ENCODE assay signal across 8 cellular contexts in genomic region chr6:128725271-128726233, GRCh38.
DNase-seq lines count a peak whose midpoint lies in the region; ATAC-seq and TF ChIP-seq lines count a peak whose summit lies in the region.

No MANE protein-coding gene starts in this region.

- no peak for TF ChIP-seq POLR2A in suprapubic skin (IDR thresholded peaks at IDR 0.05)

- CTCF ChIA-PET in AG04450 (lab: Charles Lee) = interaction anchor here (0.5 to 2.1 kb wide), 27 partner anchors 9 to 990 kb away, joined by 3 to 10 read pairs (median 4); partner anchors contain the start of gene PTPRK
- CTCF ChIA-PET in GM10248 (lab: Yijun Ruan, JAX) = interaction anchor here (0.6 to 2.9 kb wide), 17 partner anchors 9 to 648 kb away, joined by 3 to 13 read pairs (median 4); no protein-coding TSS in a partner anchor

- TF ChIP-seq EP300 in suprapubic skin (IDR thresholded peaks at IDR 0.05) = no peak

- H3K36me3 Mint-ChIP-seq in stimulated activated naive B cell treated with anti-CD40 and anti-IgM and Interleukin-4, amounts not matched to agents 10 μg/mL and 1 μg/mL and 100 μg/mL, for 72 hours = no peaks in the 10 kb centered on the region

- H3K4me3 Mint-ChIP-seq in stimulated activated naive B cell treated with anti-CD40 and anti-IgM and Interleukin-4, amounts not matched to agents 10 μg/mL and 1 μg/mL and 100 μg/mL, for 72 hours = no peak overlapping the region

- TF ChIP-seq CTCF in AG04450 (IDR thresholded peaks at IDR 0.05; ENCODE audit: low read depth, low read length) (peak; percentile 61), GM10248 (IDR thresholded peaks at IDR 0.05; ENCODE audit: control extremely low read depth, extremely low read depth, low read depth, missing control alignments) (peak; percentile 62), suprapubic skin (IDR thresholded peaks at IDR 0.05) (peak; percentile 27 to 49)

- H3K27me3 ChIP-seq in AG04450 (ENCODE audit: control insufficient read depth, insufficient read depth, low read length) (no peaks in the 10 kb centered on the region), adipocyte (replicated peaks; ENCODE audit: control insufficient read depth, insufficient read depth, low read length) (no peaks in the 10 kb centered on the region), suprapubic skin (no peaks in the 10 kb centered on the region)

- no peaks in the 10 kb centered on the region for H3K9me3 Mint-ChIP-seq in stimulated activated naive B cell treated with anti-CD40 and anti-IgM and Interleukin-4, amounts not matched to agents 10 μg/mL and 1 μg/mL and 100 μg/mL, for 72 hours

- no peak for ATAC-seq in stimulated activated naive B cell treated with anti-CD40 and anti-IgM and Interleukin-4, amounts not matched to agents 10 μg/mL and 1 μg/mL and 100 μg/mL, for 72 hours (replicated peaks)
- no peak for ATAC-seq in GM18520 (IDR thresholded peaks at IDR 0.05; ENCODE audit: unreplicated experiment)

- H3K4me3 ChIP-seq in AG04450 (ENCODE audit: low read depth, low read length) = no peak overlapping the region
- no peak overlapping the region for H3K4me3 ChIP-seq in adipocyte (ENCODE audit: low read length)
- no peak overlapping the region for H3K4me3 ChIP-seq in suprapubic skin

- H3K36me3 ChIP-seq in adipocyte (ENCODE audit: control insufficient read depth, insufficient read depth, low read length, severe bottlenecking) (no peaks in the 10 kb centered on the region), suprapubic skin (no peaks in the 10 kb centered on the region)

- no peaks in the 10 kb centered on the region for H3K27me3 Mint-ChIP-seq in stimulated activated naive B cell treated with anti-CD40 and anti-IgM and Interleukin-4, amounts not matched to agents 10 μg/mL and 1 μg/mL and 100 μg/mL, for 72 hours

- H3K27ac ChIP-seq in AG04450 (ENCODE audit: low read depth, low read length) = no peak overlapping the region
- no peak overlapping the region for H3K27ac ChIP-seq in suprapubic skin

- no peaks in the 10 kb centered on the region for H3K9me3 ChIP-seq in AG04450 (ENCODE audit: control insufficient read depth, insufficient read depth, low read length)
- no peaks in the 10 kb centered on the region for H3K9me3 ChIP-seq in adipocyte (ENCODE audit: control insufficient read depth, low read length)
- H3K9me3 ChIP-seq in suprapubic skin = no peaks in the 10 kb centered on the region

- no peak overlapping the region for H3K27ac Mint-ChIP-seq in stimulated activated naive B cell treated with anti-CD40 and anti-IgM and Interleukin-4, amounts not matched to agents 10 μg/mL and 1 μg/mL and 100 μg/mL, for 72 hours

- 34% methylated on average over 3 of the region's 3 CpGs for WGBS in suprapubic skin

- H3K4me1 ChIP-seq in adipocyte (ENCODE audit: control insufficient read depth, insufficient read depth, low read length) (peaks cover 5% of the 10 kb centered on the region), suprapubic skin (no peaks in the 10 kb centered on the region)

- H3K4me1 Mint-ChIP-seq in stimulated activated naive B cell treated with anti-CD40 and anti-IgM and Interleukin-4, amounts not matched to agents 10 μg/mL and 1 μg/mL and 100 μg/mL, for 72 hours = no peaks in the 10 kb centered on the region

- POLR2A ChIA-PET in AG04450 (lab: Yijun Ruan, JAX) (no interaction called here), GM10248 (lab: Yijun Ruan, JAX) (no interaction called here)

- DNase-seq in AG04450 (ENCODE audit: low read depth, low spot score) (no peak), GM10248 (ENCODE audit: extremely low spot score) (peak; percentile 8), LHCN-M2 (ENCODE audit: low read depth) (peak; percentile 52), adipocyte (ENCODE audit: low read depth) (peak; percentile 81), iPS-NIHi11 (ENCODE audit: low spot score) (peak; percentile 37), suprapubic skin (ENCODE audit: low spot score in 2 of 2) (no peak)
- no peak for DNase-seq in stimulated activated naive B cell treated with anti-CD40 and anti-IgM and Interleukin-4, amounts not matched to agents 10 μg/mL and 1 μg/mL and 100 μg/mL, for 72 hours

- no peak overlapping the region for H3K9ac ChIP-seq in adipocyte (ENCODE audit: low read length)

Comparison
In these comparisons a context has a peak if more than half of its experiments do, and no peak if none do; other contexts are left out.
1. DNase-seq: peak in GM10248 (single experiment), LHCN-M2 (single experiment), adipocyte (single experiment) and iPS-NIHi11 (single experiment); none in AG04450 (single experiment), suprapubic skin (0 of 2) and stimulated activated naive B cell treated with anti-CD40 and anti-IgM and Interleukin-4, amounts not matched to agents 10 μg/mL and 1 μg/mL and 100 μg/mL, for 72 hours (single experiment).
2. Peak in every context shown above with its lines, with median percentiles within 50 percentile points of each other: CTCF ChIP-seq.